ENCODE assay signal across 25 cellular contexts in genomic region chr1:222454196-222454595, GRCh38.
DNase-seq lines count a peak whose midpoint lies in the region; ATAC-seq and TF ChIP-seq lines count a peak whose summit lies in the region.
"Had no signal": no experiment of that assay in that cellular context is flagged by ENCODE, and none has a peak within 500 bp of the region (broad histone marks: within the 10 kb centered on the region; RNA-seq: fewer than 3 reads in every experiment).

No MANE protein-coding gene starts in this region.

- H3K27me3 ChIP-seq in BE2C, result no peaks in the 10 kb centered on the region
- H3K27me3 ChIP-seq: esophagus squamous epithelium, thyroid gland had no signal

- H3K36me3 ChIP-seq in BE2C, result no peaks in the 10 kb centered on the region
- H3K36me3 ChIP-seq: esophagus squamous epithelium, thyroid gland had no signal

- TF ChIP-seq CTCF in foreskin fibroblast (IDR thresholded peaks at IDR 0.05; ENCODE audit: low read depth, low read length) (no peak), GM13976 (IDR thresholded peaks at IDR 0.05; ENCODE audit: borderline replicate concordance, control extremely low read depth, extremely low read depth, insufficient read depth, missing control alignments) (no peak), BE2C (IDR thresholded peaks at IDR 0.05; ENCODE audit: low read depth, low read length) (no peak)

- H3K9me3 ChIP-seq in BE2C, result no peaks in the 10 kb centered on the region
- H3K9me3 ChIP-seq: thyroid gland had no signal

- peaks cover 10% of the 10 kb centered on the region; the same call in 1 of the 2 replicates for H3K4me1 ChIP-seq in BE2C
- H3K4me1 ChIP-seq: thyroid gland had no signal

- no peak for ATAC-seq in GM18517 (IDR thresholded peaks at IDR 0.05; ENCODE audit: unreplicated experiment)

- in situ Hi-C loops in GM13976 (cut with MboI; ENCODE audit: low sequenced_read_pairs, unreplicated experiment), result loop anchor here (25.0 kb wide), 3 partner anchors 633 to 967 kb away; no protein-coding TSS in a partner anchor

- DNase-seq in EH (ENCODE audit: low read depth), result peak; percentile 74
- DNase-seq in astrocyte of the hippocampus (ENCODE audit: low read depth, low spot score), result peak; percentile 68
- DNase-seq in foreskin fibroblast, result peak; percentile 29 to 61
- DNase-seq in stromal cell of bone marrow (ENCODE audit: low read depth), result peak; percentile 17
- no peak for DNase-seq in GM13976 (ENCODE audit: low spot score)
- DNase-seq in BE2C, result no peak
- DNase-seq: activated CD4-positive, CD25-positive, alpha-beta regulatory T cell treated with anti-CD3 and anti-CD28 coated beads, Interleukin-2, amount 50 U/mL, for 72 hours; activated naive CD4-positive, alpha-beta T cell treated with Interleukin-2 at 50 U/mL for 16 hours; activated T-cell treated with anti-CD3 and anti-CD28 coated beads, Interleukin-2, amount 50 U/mL, for 4 hours; aorta; cerebellar nuclear complex; effector memory CD8-positive, alpha-beta T cell; esophagus squamous epithelium; immature natural killer cell; MM.1S; mucosa of descending colon; NCI-H1436 treated with DMSO at 0.1 percent for 48 hours; NCI-H524; NK-92 treated with Interleukin-12 subunit alpha and Interleukin-12 subunit beta, amount 100 ng/mL, for 24 hours; SIG-M5; stimulated activated CD4-positive, alpha-beta T cell treated with anti-CD3 and anti-CD28 coated beads, Interleukin-4, amount 100 ng/mL, for 24 hours; stimulated activated naive CD4-positive, alpha-beta T cell treated with Interleukin-2 at 50 U/mL for 16 hours; thyroid gland had no signal

- H3K4me3 ChIP-seq in foreskin fibroblast (ENCODE audit: low read depth in 1 of 2, low read length in 2 of 2) (no peak overlapping the region), BE2C (ENCODE audit: low read depth, low read length) (no peak overlapping the region)
- H3K4me3 ChIP-seq: K562, mucosa of descending colon, thyroid gland had no signal

Comparison
In these comparisons a context has a peak if more than half of its experiments do, and no peak if none do; other contexts are left out.
1. DNase-seq: peak in EH (single experiment), astrocyte of the hippocampus (single experiment), foreskin fibroblast (2 of 2) and stromal cell of bone marrow (single experiment); none in GM13976 (single experiment) and BE2C (single experiment).